Comparison of ENCODE assay signal across 13 cellular contexts in the genomic region with DNA sequence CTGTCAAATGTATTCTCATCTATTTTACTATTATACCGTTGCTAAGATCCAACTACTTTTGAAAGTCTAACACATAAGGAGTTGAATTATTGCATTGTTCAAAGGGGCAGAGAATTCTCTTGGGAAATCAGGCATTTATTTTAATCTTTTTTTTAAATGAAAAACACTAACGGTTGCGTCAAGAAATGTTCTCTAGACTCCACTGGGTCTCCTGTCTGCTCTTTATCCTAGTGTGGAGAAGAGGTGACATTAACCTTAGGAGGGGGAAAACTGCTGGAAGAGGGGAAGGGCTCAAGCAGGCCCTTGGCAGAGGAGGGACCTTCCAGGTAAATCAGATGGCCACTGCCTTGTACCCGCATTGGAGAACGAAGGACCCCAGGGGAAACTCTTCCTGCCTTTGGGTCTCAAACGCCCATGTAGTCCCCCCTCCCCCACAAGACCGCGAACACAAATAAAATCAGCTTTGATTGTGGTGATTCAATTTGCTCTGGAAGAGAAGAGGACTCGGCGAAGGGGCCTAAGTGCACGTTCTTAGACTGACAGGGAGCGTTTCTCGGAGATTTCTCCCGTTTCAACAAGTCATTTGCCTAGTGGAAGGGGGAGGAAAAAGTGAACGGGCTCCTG. TPM values are rescaled to one million over a fixed set of nuclear protein-coding genes. Genes with fewer than 3 reads are reported as not detected.
DNase-seq lines count a peak whose midpoint lies in the region; ATAC-seq lines count a peak whose summit lies in the region.
"Had no signal": no experiment of that assay in that cellular context is flagged by ENCODE, and none has a peak within 500 bp of the region (broad histone marks: within the 10 kb centered on the region; RNA-seq: fewer than 3 reads in every experiment).

No MANE protein-coding gene starts in this region.

- H3K27ac ChIP-seq in cingulate gyrus (ENCODE audit: low read depth, low read length): peak overlapping the region; percentile 92
- H3K27ac ChIP-seq in iPS-20b (ENCODE audit: low read length): no peak overlapping the region
- peak overlapping the region; percentile 39 for H3K27ac ChIP-seq in skeletal muscle tissue (ENCODE audit: low read depth, low read length)
- H3K27ac ChIP-seq: PC-9 had no signal

- ATAC-seq in GM21447 (IDR thresholded peaks at IDR 0.05; ENCODE audit: unreplicated experiment): no peak
- ATAC-seq: GM12878 had no signal

- H3K9me3 ChIP-seq in iPS-20b (ENCODE audit: insufficient read depth, low read depth, low read length) (no peaks in the 10 kb centered on the region), skeletal muscle tissue (ENCODE audit: control insufficient read depth in 3 of 3, low read length in 3 of 3) (no peaks in the 10 kb centered on the region)

- DNase-seq in H7 (no peak), cerebellum (ENCODE audit: low spot score) (no peak), posterior vena cava (ENCODE audit: low spot score) (no peak)
- DNase-seq in stimulated activated CD4-positive, alpha-beta T cell treated with anti-CD3 and anti-CD28 coated beads, Interleukin-4, amount 100 ng/mL, for 1 hour: no peak
- DNase-seq: activated gamma-delta T cell treated with Interleukin-2 at 50 U/mL for 16 hours; CD8-positive, alpha-beta memory T cell; erythroblast; PC-9 had no signal

- intact Hi-C loops in posterior vena cava (cut with DNase I): no loop called here

- H3K9ac ChIP-seq in iPS-20b (ENCODE audit: low read depth, low read length) (peak overlapping the region; percentile 56; the same call in 1 of the 2 replicates), skeletal muscle tissue (ENCODE audit: low read depth in 1 of 3, low read length in 3 of 3) (no peak overlapping the region)

- H3K4me1 ChIP-seq in iPS-20b (ENCODE audit: insufficient read depth, low read length): peaks cover 4% of the 10 kb centered on the region; the same call in 1 of the 2 replicates
- peaks cover 8 to 15% (median 12%) of the 10 kb centered on the region in 3 donors for H3K4me1 ChIP-seq in skeletal muscle tissue (ENCODE audit: control insufficient read depth in 3 of 3, insufficient read depth in 3 of 3, low read length in 3 of 3)

- H3K36me3 ChIP-seq in H7 (replicated peaks; ENCODE audit: control insufficient read depth, insufficient read depth, low read length) (no peaks in the 10 kb centered on the region), iPS-20b (ENCODE audit: insufficient read depth, low read depth, low read length) (no peaks in the 10 kb centered on the region), skeletal muscle tissue (ENCODE audit: control insufficient read depth in 3 of 3, insufficient read depth in 3 of 3, low read length in 3 of 3) (no peaks in the 10 kb centered on the region)

- H3K27me3 ChIP-seq in H7 (ENCODE audit: control insufficient read depth, insufficient read depth, low read length): peaks cover 20% of the 10 kb centered on the region
- peaks cover 60% of the 10 kb centered on the region for H3K27me3 ChIP-seq in iPS-20b (ENCODE audit: insufficient read depth, low read length)
- peaks cover 6 to 45% (median 38%) of the 10 kb centered on the region in 3 donors for H3K27me3 ChIP-seq in skeletal muscle tissue (ENCODE audit: control insufficient read depth in 3 of 3, insufficient read depth in 3 of 3, low read length in 3 of 3)

- H3K4me3 ChIP-seq in H7 (ENCODE audit: insufficient read depth, low read depth, low read length): peak overlapping the region; percentile 70
- H3K4me3 ChIP-seq in iPS-20b (ENCODE audit: low read length): peak overlapping the region; percentile 75
- no peak overlapping the region for H3K4me3 ChIP-seq in skeletal muscle tissue (ENCODE audit: low read length in 3 of 3)
- H3K4me3 ChIP-seq: GM12878, PC-9 had no signal

RNA-seq across cellular contexts. Expression of gene APCDD1, which starts 1.1 kb away (rescaled TPM):
- total RNA-seq in H7 (2014; rRNA removed; shearing (Covaris generic)): 26.8 and 40.2 TPM in 2 replicates
- total RNA-seq in skeletal muscle tissue (2.6 TPM), cerebellum (41.6 TPM), posterior vena cava (10 to 100 TPM; 13.9 to 38.5 TPM)
- total RNA-seq: CD8-positive, alpha-beta memory T cell; GM12878; PC-9 had no signal

Comparison
In these comparisons a context has a peak if more than half of its experiments do, and no peak if none do; other contexts are left out.
1. H3K4me3 ChIP-seq: peak in H7 (single experiment) and iPS-20b (single experiment); none in skeletal muscle tissue (0 of 3).